Comparison of ENCODE assay signal across 12 cellular contexts in the genomic region with DNA sequence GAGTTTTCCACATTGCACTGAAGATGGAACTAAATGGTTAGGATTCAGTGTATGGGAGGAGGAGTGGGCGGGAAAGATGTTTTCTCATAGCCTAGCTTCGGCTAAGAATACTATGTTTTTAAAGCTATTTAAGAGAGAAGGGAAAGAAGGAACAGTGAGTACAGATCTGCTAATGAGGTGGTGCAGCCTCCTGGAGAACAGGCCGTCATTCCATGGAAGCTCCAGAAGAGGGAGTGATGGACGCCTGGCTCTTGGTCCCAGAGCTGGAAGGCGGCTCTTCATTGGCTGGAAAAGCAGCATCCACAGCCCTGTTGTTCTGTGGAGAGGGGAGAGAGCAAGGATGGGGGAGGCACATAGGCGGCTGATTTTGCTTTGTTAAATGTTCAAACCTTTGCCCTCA. TPM values are rescaled to one million over a fixed set of nuclear protein-coding genes. Genes with fewer than 3 reads are reported as not detected.
DNase-seq lines count a peak whose midpoint lies in the region; ATAC-seq and TF ChIP-seq lines count a peak whose summit lies in the region.
"Had no signal": no experiment of that assay in that cellular context is flagged by ENCODE, and none has a peak within 500 bp of the region (broad histone marks: within the 10 kb centered on the region; RNA-seq: fewer than 3 reads in every experiment).

No MANE protein-coding gene starts in this region.

- H4K20me1 ChIP-seq in GM23248 (ENCODE audit: insufficient read depth) = no peaks in the 10 kb centered on the region

- H3K79me2 ChIP-seq in GM23248 (ENCODE audit: insufficient read depth) = no peaks in the 10 kb centered on the region

- H3K4me3 ChIP-seq in GM23248 = no peak overlapping the region
- H3K4me3 ChIP-seq: SK-N-MC had no signal

- H3K9ac ChIP-seq in GM23248 = no peak overlapping the region

- H3K9me2 ChIP-seq in GM23248 (ENCODE audit: insufficient read depth) = no peaks in the 10 kb centered on the region

- WGBS in GM23248 (ENCODE audit: low coverage in 1 of 2, low lambda C conversion rate in 2 of 2, missing lambda C conversion rate in 2 of 2), 2 experiments = 53% methylated on average over 6 of the region's 6 CpGs

- H3K27me3 ChIP-seq in GM23248 (replicated peaks; ENCODE audit: insufficient read depth) = peaks cover 15% of the 10 kb centered on the region

- intact Hi-C loops in head of caudate nucleus (cut with DNase I) = loop anchor here (5.0 kb wide), 1 partner anchor 102 kb away; no protein-coding TSS in a partner anchor

- ATAC-seq in activated CD4-positive, CD25-positive, alpha-beta regulatory T cell treated with anti-CD3 and anti-CD28 coated beads, Interleukin-2, amount 50 U/mL, for 24 hours = no peak
- ATAC-seq in GM18519 (IDR thresholded peaks at IDR 0.05; ENCODE audit: low FRiP score, unreplicated experiment) = no peak
- ATAC-seq in HG02623 (IDR thresholded peaks at IDR 0.05; ENCODE audit: unreplicated experiment) = no peak
- ATAC-seq in HG02642 (IDR thresholded peaks at IDR 0.05; ENCODE audit: poor library complexity, unreplicated experiment) = no peak
- ATAC-seq: stimulated activated naive CD8-positive, alpha-beta T cell treated with anti-CD3 and anti-CD28 coated beads, Interleukin-15, amount 100 ng/mL, for 72 hours had no signal

- TF ChIP-seq CTCF in VCaP (conservative IDR thresholded peaks at IDR 0.05) = peak; percentile 76

- H3F3A ChIP-seq in GM23248 (ENCODE audit: insufficient read depth) = no peaks in the 10 kb centered on the region

- no peaks in the 10 kb centered on the region for H3K4me1 ChIP-seq in GM23248 (ENCODE audit: insufficient read depth)

- no peak overlapping the region for H2AFZ ChIP-seq in GM23248

- no peak overlapping the region for H3K27ac ChIP-seq in GM23248
- H3K27ac ChIP-seq in VCaP = no peak overlapping the region
- H3K27ac ChIP-seq: SK-N-MC had no signal

- no peak overlapping the region for H3K4me2 ChIP-seq in GM23248 (ENCODE audit: unreplicated experiment)

- no peaks in the 10 kb centered on the region for H3K36me3 ChIP-seq in GM23248 (ENCODE audit: low read depth)

- in situ Hi-C loops in GM23248 (cut with MboI) = loop anchor here (25.0 kb wide), 1 partner anchor 397 kb away; no protein-coding TSS in a partner anchor

- no peaks in the 10 kb centered on the region for H3K9me3 ChIP-seq in GM23248 (ENCODE audit: low read depth)

- peak; percentile 56 for DNase-seq in GM23248
- peak; percentile 28 to 90 (median 70) for DNase-seq in head of caudate nucleus
- peak in 42 of 56 donors; percentile 6 to 84 (median 42) for DNase-seq in nucleus accumbens (lab: John Stamatoyannopoulos, UW)
- DNase-seq: activated T-cell treated with anti-CD3 and anti-CD28 coated beads, Interleukin-2, amount 50 U/mL, for 48 hours; stimulated activated naive CD8-positive, alpha-beta T cell treated with anti-CD3 and anti-CD28 coated beads, Interleukin-15, amount 100 ng/mL, for 72 hours had no signal

RNA-seq across cellular contexts. Expression of a gene that starts 6.9 kb away (rescaled TPM):
- 0.11 TPM in 1 of 2 replicates, not detected in the other for total RNA-seq in GM23248 (2014; rRNA removed; shearing (Covaris generic))
- 0.24 TPM in 1 of 2 replicates, not detected in the other for polyA plus RNA-seq in GM23248 (2016; fragmentation: Nextera tagmentation; extraction: Ambion mirVana)
- total RNA-seq: skeletal muscle tissue had no signal
